Comparison of ENCODE assay signal across 8 cellular contexts in genomic region chr1:10794724-10795304, GRCh38. TPM values are rescaled to one million over a fixed set of nuclear protein-coding genes. Genes with fewer than 3 reads are reported as not detected.
DNase-seq lines count a peak whose midpoint lies in the region; ATAC-seq and TF ChIP-seq lines count a peak whose summit lies in the region.

No MANE protein-coding gene starts in this region.

- H3K9me3 ChIP-seq in colonic mucosa = no peaks in the 10 kb centered on the region
- no peaks in the 10 kb centered on the region for H3K9me3 ChIP-seq in mucosa of stomach (ENCODE audit: control insufficient read depth, low read length)

- no peak for TF ChIP-seq CTCF in CD14-positive monocyte (IDR thresholded peaks at IDR 0.05)
- no peak for TF ChIP-seq CTCF in colonic mucosa (IDR thresholded peaks at IDR 0.05)

- H3K4me3 ChIP-seq in colonic mucosa (peak overlapping the region; percentile 68), mucosa of stomach (ENCODE audit: low read length) (peak overlapping the region; percentile 74)

- intact Hi-C loops in CD14-positive monocyte (cut with micrococcal nuclease) (no loop called here), colonic mucosa (cut with DNase I) (loop anchor here (5.0 kb wide), 1 partner anchor 108 kb away; no protein-coding TSS in a partner anchor)

- H3K27ac ChIP-seq in colonic mucosa = peak overlapping the region; percentile 86

- peak overlapping the region; percentile 92 to 95 for H3K9ac ChIP-seq in colonic mucosa (ENCODE audit: low read depth in 2 of 2, low read length in 2 of 2)
- H3K9ac ChIP-seq in mucosa of stomach (ENCODE audit: low read length) = peak overlapping the region; percentile 94

- H3K27me3 Mint-ChIP-seq in CD14-positive monocyte (ENCODE audit: low read depth in 3 of 3) = peaks cover 56 to 74% (median 65%) of the 10 kb centered on the region in 3 donors

- peak overlapping the region; percentile 50 to 90 for H3K4me3 Mint-ChIP-seq in CD14-positive monocyte

- H3K36me3 Mint-ChIP-seq in CD14-positive monocyte = peaks cover 0 to 2% of the 10 kb centered on the region in 2 donors

- H3K36me3 ChIP-seq in colonic mucosa (no peaks in the 10 kb centered on the region), mucosa of stomach (ENCODE audit: control insufficient read depth, insufficient read depth, low read length) (no peaks in the 10 kb centered on the region)

- H3K27ac Mint-ChIP-seq in CD14-positive monocyte = peak overlapping the region in 1 of 7 donors; percentile 66

- H3K27me3 ChIP-seq in colonic mucosa (peaks cover 2% of the 10 kb centered on the region), mucosa of stomach (ENCODE audit: control insufficient read depth, insufficient read depth, low read length) (no peaks in the 10 kb centered on the region)

- no peaks in the 10 kb centered on the region for H3K4me1 ChIP-seq in colonic mucosa
- peaks cover 30% of the 10 kb centered on the region for H3K4me1 ChIP-seq in mucosa of stomach (ENCODE audit: control insufficient read depth, insufficient read depth, low read length)

- peaks cover 0 to 14% (median 2%) of the 10 kb centered on the region in 7 donors for H3K9me3 Mint-ChIP-seq in CD14-positive monocyte

- DNase-seq in CD14-positive monocyte (ENCODE audit: low spot score) (no peak), HuH-7 (ENCODE audit: low spot score) (peak; percentile 42), colonic mucosa (peak; percentile 40), mesenteric fat pad (ENCODE audit: low spot score) (no peak), GM19240 (ENCODE audit: insufficient read length, low spot score) (no peak), globus pallidus (ENCODE audit: low spot score) (no peak)

- ATAC-seq in GM21737 (IDR thresholded peaks at IDR 0.05; ENCODE audit: unreplicated experiment) = no peak

- peaks cover 14% of the 10 kb centered on the region for H3K4me1 Mint-ChIP-seq in CD14-positive monocyte

RNA-seq across cellular contexts. Expression of gene CASZ1, which starts 1.6 kb away (rescaled TPM):
- under 1 TPM; 0.30 to 0.50 TPM for polyA plus RNA-seq in CD14-positive monocyte
- total RNA-seq in colonic mucosa (10 to 100 TPM; 45.0 to 56.0 TPM), mesenteric fat pad (8.4 TPM)

Comparison
In these comparisons a context has a peak if more than half of its experiments do, and no peak if none do; other contexts are left out.
1. DNase-seq: peak in HuH-7 (single experiment) and colonic mucosa (single experiment); none in CD14-positive monocyte (single experiment), mesenteric fat pad (single experiment), GM19240 (single experiment) and globus pallidus (single experiment).